22 cellular contexts compared by ENCODE assay signal in the genomic region with DNA sequence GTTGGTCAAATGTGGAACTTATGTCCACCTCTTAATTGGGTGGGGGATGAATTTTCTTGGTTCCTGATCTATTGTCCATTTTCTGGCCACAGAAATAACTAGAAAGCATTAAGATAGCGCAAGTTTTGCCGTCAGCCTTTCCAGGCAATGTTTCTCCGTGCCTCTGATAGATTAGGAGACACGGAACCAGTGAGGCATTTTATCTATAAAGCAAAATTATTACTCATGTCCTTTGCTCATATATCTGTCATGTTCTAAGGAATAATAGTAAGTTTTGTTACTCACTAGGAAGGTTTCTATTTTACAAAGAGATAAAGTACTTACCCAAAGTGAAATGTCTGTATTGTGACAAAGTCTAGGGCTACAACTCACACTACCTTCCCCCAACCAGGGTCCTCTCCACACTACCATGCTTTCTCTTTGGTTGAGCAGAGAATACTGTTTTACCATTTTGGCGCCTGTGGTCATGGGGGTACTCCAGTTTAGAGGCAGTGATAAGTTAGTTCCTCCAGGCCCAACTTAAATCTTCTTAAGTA. TPM values are rescaled to one million over a fixed set of nuclear protein-coding genes. Genes with fewer than 3 reads are reported as not detected.
DNase-seq lines count a peak whose midpoint lies in the region; ATAC-seq and TF ChIP-seq lines count a peak whose summit lies in the region.
"Had no signal": no experiment of that assay in that cellular context is flagged by ENCODE, and none has a peak within 500 bp of the region (broad histone marks: within the 10 kb centered on the region; RNA-seq: fewer than 3 reads in every experiment).

No MANE protein-coding gene starts in this region.

- no peaks in the 10 kb centered on the region for H4K20me1 ChIP-seq in PC-3 (ENCODE audit: low read length)

- H3K4me3 ChIP-seq in PC-3 (ENCODE audit: low read length) (no peak overlapping the region), fibroblast of the aortic adventitia (ENCODE audit: low read depth, low read length) (no peak overlapping the region)

- peaks cover 28% of the 10 kb centered on the region for H3K4me1 ChIP-seq in PC-3 (ENCODE audit: insufficient read depth, low read length)
- H3K4me1 ChIP-seq: BE2C had no signal

- intact Hi-C loops in PC-3 (cut with micrococcal nuclease): no loop called here

- no peaks in the 10 kb centered on the region for H3K79me2 ChIP-seq in PC-3 (ENCODE audit: low read length)

- H3K4me3 Mint-ChIP-seq in activated T-cell treated with anti-CD3 and anti-CD28 coated beads, Interleukin-2, amount 50 U/mL, for 72 hours: peak overlapping the region in 1 of 2 donors; percentile 69
- H3K4me3 Mint-ChIP-seq: CD4-positive, CD25-positive, alpha-beta regulatory T cell; CD8-positive, alpha-beta memory T cell; HFFc6 had no signal

- no peak overlapping the region for H3K27ac Mint-ChIP-seq in activated T-cell treated with anti-CD3 and anti-CD28 coated beads, Interleukin-2, amount 50 U/mL, for 72 hours
- H3K27ac Mint-ChIP-seq: HFFc6 had no signal

- H3K4me1 Mint-ChIP-seq in activated T-cell treated with anti-CD3 and anti-CD28 coated beads, Interleukin-2, amount 50 U/mL, for 72 hours (ENCODE audit: low read depth): peaks cover 12% of the 10 kb centered on the region

- H3K9me3 Mint-ChIP-seq in activated T-cell treated with anti-CD3 and anti-CD28 coated beads, Interleukin-2, amount 50 U/mL, for 72 hours: no peaks in the 10 kb centered on the region
- H3K9me3 Mint-ChIP-seq: HFFc6 had no signal

- no peak for TF ChIP-seq CTCF in PC-3 (conservative IDR thresholded peaks at IDR 0.05; ENCODE audit: low read depth, low read length)
- no peak for TF ChIP-seq CTCF in fibroblast of the aortic adventitia (IDR thresholded peaks at IDR 0.05; ENCODE audit: insufficient read depth, low read length)

- CTCF ChIA-PET in PC-3 (lab: Charles Lee): no interaction called here

- H3K27me3 Mint-ChIP-seq in activated T-cell treated with anti-CD3 and anti-CD28 coated beads, Interleukin-2, amount 50 U/mL, for 72 hours (ENCODE audit: low read depth): peaks cover 65% of the 10 kb centered on the region

- H3K9me3 ChIP-seq in PC-3 (ENCODE audit: low read length): no peaks in the 10 kb centered on the region
- H3K9me3 ChIP-seq: BE2C had no signal

- H3K36me3 ChIP-seq in PC-3 (ENCODE audit: low read depth, low read length): no peaks in the 10 kb centered on the region
- H3K36me3 ChIP-seq: BE2C had no signal

- peak; percentile 56 to 65 for ATAC-seq in activated T-cell treated with anti-CD3 and anti-CD28 coated beads, Interleukin-2, amount 50 U/mL, for 72 hours (replicated peaks in 1 of 2)
- ATAC-seq in PC-3: no peak
- ATAC-seq: HCT116 had no signal

- no peak overlapping the region for H3K4me2 ChIP-seq in PC-3 (ENCODE audit: low read length)

- H3K27me3 ChIP-seq in PC-3 (ENCODE audit: low read length): peaks cover 14% of the 10 kb centered on the region; the same call in 1 of the 2 replicates

- BruUV-seq in PC-3 (replicated peaks; lab: Mats Ljungman, UMichigan): no TSS peak

- DNase-seq in activated T-cell treated with anti-CD3 and anti-CD28 coated beads, Interleukin-2, amount 50 U/mL, for 72 hours: no peak
- DNase-seq in activated T-cell treated with anti-CD3 and anti-CD28 coated beads, Interleukin-2, amount 50 U/mL, for 48 hours: no peak
- DNase-seq in PC-3 (peak; percentile 49), fibroblast of the aortic adventitia (ENCODE audit: low read depth) (peak; percentile 73), NAMALWA (ENCODE audit: low spot score) (no peak), cerebellar cortex (ENCODE audit: low spot score) (no peak)
- DNase-seq: ACHN; BE2C; C1 segment of cervical spinal cord; CD4-positive, CD25-positive, alpha-beta regulatory T cell; CD8-positive, alpha-beta memory T cell; COR-L47; DMS 273 treated with DMSO at 0.1 percent for 48 hours; DMS53; DND-41; EL; GOT3; H7; HFFc6 had no signal

- peak overlapping the region; percentile 10; the same call in 1 of the 2 replicates for H2AFZ ChIP-seq in PC-3 (ENCODE audit: low read length)

- POLR2A ChIA-PET in PC-3 (lab: Charles Lee; ENCODE audit: unreplicated experiment): no interaction called here

- H3F3A ChIP-seq in PC-3 (ENCODE audit: low read length, unreplicated experiment): no peaks in the 10 kb centered on the region

- H3K9ac ChIP-seq in PC-3 (ENCODE audit: low read length): no peak overlapping the region

- no peaks in the 10 kb centered on the region for H3K36me3 Mint-ChIP-seq in activated T-cell treated with anti-CD3 and anti-CD28 coated beads, Interleukin-2, amount 50 U/mL, for 72 hours (ENCODE audit: insufficient read depth in 2 of 2)
- H3K36me3 Mint-ChIP-seq: CD4-positive, CD25-positive, alpha-beta regulatory T cell; CD8-positive, alpha-beta memory T cell had no signal

- no peaks in the 10 kb centered on the region for H3K9me2 ChIP-seq in PC-3 (replicated peaks; ENCODE audit: low read length)

- H3K27ac ChIP-seq in PC-3 (ENCODE audit: low read length): peak overlapping the region; percentile 77
- H3K27ac ChIP-seq: HL-60 had no signal

RNA-seq across cellular contexts. Expression of a gene that starts 19.9 kb away (rescaled TPM):
- total RNA-seq in activated T-cell treated with anti-CD3 and anti-CD28 coated beads, Interleukin-2, amount 50 U/mL, for 72 hours: 10 to 100 TPM in 1 of 2 donors, 1 to 10 TPM in 1; 2.6 to 22.7 TPM
- not detected in 2 replicates for total RNA-seq in PC-3 (2014; rRNA removed)
- not detected in 2 replicates for total RNA-seq in fibroblast of the aortic adventitia (ENCODE audit: low replicate concordance)
- total RNA-seq: CD4-positive, CD25-positive, alpha-beta regulatory T cell; H7; HFFc6; HT1080 had no signal

RNA-seq across cellular contexts. Expression of a gene that starts 39.2 kb away (rescaled TPM):
- total RNA-seq in activated T-cell treated with anti-CD3 and anti-CD28 coated beads, Interleukin-2, amount 50 U/mL, for 72 hours: not detected
- total RNA-seq in PC-3 (2014; rRNA removed) (not detected in 2 replicates), fibroblast of the aortic adventitia (ENCODE audit: low replicate concordance) (not detected in 2 replicates)
- total RNA-seq: CD4-positive, CD25-positive, alpha-beta regulatory T cell; CD8-positive, alpha-beta memory T cell; H7; HFFc6; HT1080 had no signal

Comparison
In these comparisons a context has a peak if more than half of its experiments do, and no peak if none do; other contexts are left out.
1. DNase-seq: peak in PC-3 (single experiment) and fibroblast of the aortic adventitia (single experiment); none in activated T-cell treated with anti-CD3 and anti-CD28 coated beads, Interleukin-2, amount 50 U/mL, for 72 hours (0 of 2), activated T-cell treated with anti-CD3 and anti-CD28 coated beads, Interleukin-2, amount 50 U/mL, for 48 hours (0 of 2), NAMALWA (single experiment) and cerebellar cortex (single experiment).